Comparison of ENCODE assay signal across 25 cellular contexts in the genomic region with DNA sequence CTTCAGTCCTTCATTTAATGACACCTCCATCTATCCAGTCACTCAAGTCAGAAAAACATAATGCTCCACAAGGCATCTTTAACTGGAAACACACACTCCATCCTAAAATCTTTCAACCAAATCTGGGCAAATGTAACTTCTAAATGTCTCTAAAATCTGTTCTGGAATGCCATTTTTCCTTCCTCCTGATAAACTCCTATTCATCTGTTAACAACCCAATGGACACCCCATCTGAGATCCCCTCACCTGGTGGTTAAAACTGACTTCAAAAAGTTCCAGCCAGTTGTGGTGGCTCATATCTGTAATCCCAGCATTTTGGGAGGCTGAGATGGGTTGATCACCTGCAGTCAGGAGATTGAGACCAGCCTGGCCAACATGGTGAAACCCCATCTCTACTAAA.
"Had no signal": no experiment of that assay in that cellular context is flagged by ENCODE, and none has a peak within 500 bp of the region (broad histone marks: within the 10 kb centered on the region; RNA-seq: fewer than 3 reads in every experiment).

No MANE protein-coding gene starts in this region.

- H3K27me3 ChIP-seq: pancreas, stomach, testis, thyroid gland, transverse colon, upper lobe of left lung, vagina had no signal

- H3K9me3 ChIP-seq: left ventricle myocardium inferior, mucosa of descending colon, pancreas, prostate gland, stomach, testis, thyroid gland, transverse colon, upper lobe of left lung, vagina had no signal

- FAIRE-seq: pancreas had no signal

- H3K27ac ChIP-seq: left ventricle myocardium inferior, pancreas, prostate gland, testis, thyroid gland, upper lobe of left lung, vagina had no signal

- H3K4me3 ChIP-seq: left ventricle myocardium inferior, lung, mucosa of descending colon, pancreas, prostate gland, skin epidermis, stomach, testis, thyroid gland, transverse colon, upper lobe of left lung, vagina had no signal

- H3K4me1 ChIP-seq: prostate gland, testis, vagina had no signal

- DNase-seq: islet precursor cell; left ventricle myocardium inferior; midbrain; mucosa of descending colon; nucleus accumbens; pancreas; posterior cingulate gyrus; retina; right cardiac atrium; stimulated activated CD4-positive, alpha-beta T cell treated with anti-CD3 and anti-CD28 coated beads, Interleukin-12 subunit alpha, Interleukin-12 subunit beta, amount 100 ng/mL, for 4 hours; stimulated activated CD4-positive, alpha-beta T cell treated with anti-CD3 and anti-CD28 coated beads, Interleukin-15, amount 100 ng/mL, for 24 hours; stimulated activated CD4-positive, alpha-beta T cell treated with anti-CD3 and anti-CD28 coated beads, Interleukin-2, amount 100 ng/mL, for 24 hours; stimulated activated CD4-positive, alpha-beta T cell treated with anti-CD3 and anti-CD28 coated beads, Interleukin-4, amount 100 ng/mL, for 1 hour; stimulated activated naive B cell treated with anti-CD40 and anti-IgM and Interleukin-4, amounts not matched to agents 10 μg/mL and 1 μg/mL and 100 μg/mL, for 72 hours; stimulated activated naive CD8-positive, alpha-beta T cell treated with anti-CD3 and anti-CD28 coated beads, Interleukin-15, Interleukin-2, amounts not matched to agents 100 U/mL and 50 U/mL, for 24 hours; stomach; testis; thyroid gland; transverse colon; upper lobe of left lung had no signal

- H3K36me3 ChIP-seq: left ventricle myocardium inferior, pancreas, prostate gland, stomach, thyroid gland, transverse colon, upper lobe of left lung, vagina had no signal

- ATAC-seq: pancreas, right cardiac atrium, sciatic nerve had no signal
